31 cellular contexts compared by ENCODE assay signal in the genomic region with DNA sequence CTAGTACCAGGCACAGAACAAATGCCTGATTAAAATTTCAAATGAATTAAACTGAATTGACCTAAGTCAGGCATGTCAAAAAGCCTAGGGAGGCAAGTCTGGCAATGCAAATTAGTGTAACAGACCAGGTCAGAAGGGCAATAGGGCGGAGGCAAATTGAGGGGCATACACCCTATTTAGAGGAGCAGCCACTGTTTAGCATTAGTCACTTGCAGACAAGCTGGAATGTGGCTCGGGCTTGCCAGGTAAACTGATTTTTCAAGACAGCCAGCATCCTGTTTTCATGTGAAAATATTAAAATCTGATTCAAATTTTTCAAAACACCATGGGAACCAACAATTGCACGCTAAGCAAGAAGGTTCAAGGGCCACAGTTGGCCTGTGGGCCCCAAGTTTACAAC.
"Had no signal": no experiment of that assay in that cellular context is flagged by ENCODE, and none has a peak within 500 bp of the region (broad histone marks: within the 10 kb centered on the region; RNA-seq: fewer than 3 reads in every experiment).

No MANE protein-coding gene starts in this region.

- DNase-seq: activated CD4-positive, alpha-beta memory T cell treated with anti-CD3 and anti-CD28 coated beads, Interleukin-2, amount 10 ng/mL, durations not matched to agents 7 days and 5 days; activated CD4-positive, alpha-beta T cell treated with anti-CD3 and anti-CD28 coated beads for 1 hour; activated CD4-positive, alpha-beta T cell treated with anti-CD3 and anti-CD28 coated beads for 48 hours; activated CD4-positive, CD25-positive, alpha-beta regulatory T cell; activated CD8-positive, alpha-beta memory T cell treated with anti-CD3 and anti-CD28 coated beads for 24 hours; activated CD8-positive, alpha-beta memory T cell treated with anti-CD3 and anti-CD28 coated beads, Interleukin-2, amount 10 ng/mL, durations not matched to agents 7 days and 5 days; activated CD8-positive, alpha-beta memory T cell treated with anti-CD3 and anti-CD28 coated beads, Interleukin-2, amount 50 U/mL, for 48 hours; activated effector memory CD4-positive, alpha-beta T cell treated with Interleukin-2 at 50 U/mL for 16 hours; activated naive CD4-positive, alpha-beta T cell treated with anti-CD3 and anti-CD28 coated beads, Interleukin-2, amount 10 ng/mL, durations not matched to agents 7 days and 5 days; activated naive CD8-positive, alpha-beta T cell treated with anti-CD3 and anti-CD28 coated beads, Interleukin-2, amount 50 U/mL, for 24 hours; activated T-cell treated with anti-CD3 and anti-CD28 coated beads, Interleukin-2, amount 50 U/mL, for 48 hours; anterior cingulate cortex; Karpas-422; KBM-7; MM.1S; NCI-H1092; NCI-H1436 treated with DMSO at 0.1 percent for 48 hours; NCI-H1694 treated with DMSO at 0.1 percent for 48 hours; NCI-H2029; NCI-H345; NCI-H524 treated with DMSO at 0.1 percent for 48 hours; NCI-H748 treated with DMSO at 0.1 percent for 48 hours; NK-92 treated with Interleukin-12 subunit alpha and Interleukin-12 subunit beta, amount 100 ng/mL, for 24 hours; PC-3; Peyer's patch; Right ventricle myocardium superior; RPMI8226; T1000; WERI-Rb-1 had no signal

- H3K4me1 ChIP-seq: Peyer's patch had no signal

- H3K36me3 ChIP-seq: cardiac muscle cell, Peyer's patch, WERI-Rb-1 had no signal

- H3K27me3 ChIP-seq: cardiac muscle cell, Peyer's patch had no signal

- H3K9me3 ChIP-seq: Peyer's patch had no signal

- ATAC-seq: activated CD8-positive, alpha-beta memory T cell treated with anti-CD3 and anti-CD28 coated beads, Interleukin-2, amount 10 ng/mL, durations not matched to agents 7 days and 5 days; activated naive CD8-positive, alpha-beta T cell treated with anti-CD3 and anti-CD28 coated beads, Interleukin-2, amount 50 U/mL, for 24 hours; PC-3 had no signal

- H3K4me3 ChIP-seq: cardiac muscle cell, Peyer's patch, SK-N-MC had no signal

- H3K27ac ChIP-seq: cardiac muscle cell, Peyer's patch, SK-N-MC, WERI-Rb-1 had no signal
